Comparison of ENCODE assay signal across 22 cellular contexts in the genomic region with DNA sequence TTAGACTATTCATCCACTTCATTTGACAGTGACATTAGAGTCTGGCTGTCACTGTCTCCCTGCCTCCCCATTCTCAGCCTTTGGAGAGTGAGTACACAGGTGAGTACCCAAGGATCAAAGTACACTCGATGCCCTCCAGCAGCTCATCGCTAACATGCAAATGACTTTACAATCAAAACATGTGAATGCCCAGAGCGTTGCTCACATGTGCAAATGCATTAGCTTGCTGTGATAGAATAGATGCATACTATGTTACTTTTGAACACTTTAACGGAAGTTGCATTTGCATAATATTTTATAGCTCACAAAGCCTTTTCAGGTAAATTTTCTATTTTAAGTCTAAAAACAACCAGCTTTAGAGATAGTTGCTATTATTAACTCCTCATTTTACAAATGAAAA.
A peak's percentile ranks its signal among the peaks of the same experiment; 100 is the strongest.
DNase-seq lines count a peak whose midpoint lies in the region; ATAC-seq and FAIRE-seq lines count a peak whose summit lies in the region.
"Had no signal": no experiment of that assay in that cellular context is flagged by ENCODE, and none has a peak within 500 bp of the region (broad histone marks: within the 10 kb centered on the region; RNA-seq: fewer than 3 reads in every experiment).

No MANE protein-coding gene starts in this region.

- H3K27ac Mint-ChIP-seq in activated CD8-positive, alpha-beta T cell treated with anti-CD3 and anti-CD28 coated beads, Interleukin-2, amount 10 ng/mL, durations not matched to agents 7 days and 5 days: no peak overlapping the region
- H3K27ac Mint-ChIP-seq: activated T-cell treated with anti-CD3 and anti-CD28 coated beads, Interleukin-2, amount 50 U/mL, for 24 hours; naive thymus-derived CD4-positive, alpha-beta T cell had no signal

- no peak overlapping the region for H3K27ac ChIP-seq in small intestine (ENCODE audit: low read depth in 1 of 2, low read length in 1 of 2)
- H3K27ac ChIP-seq: thyroid gland had no signal

- H3K4me3 Mint-ChIP-seq in activated CD8-positive, alpha-beta T cell treated with anti-CD3 and anti-CD28 coated beads, Interleukin-2, amount 10 ng/mL, durations not matched to agents 7 days and 5 days: no peak overlapping the region
- H3K4me3 Mint-ChIP-seq: activated T-cell treated with anti-CD3 and anti-CD28 coated beads, Interleukin-2, amount 50 U/mL, for 24 hours; naive thymus-derived CD4-positive, alpha-beta T cell had no signal

- POLR2A ChIA-PET in activated CD8-positive, alpha-beta T cell treated with anti-CD3 and anti-CD28 coated beads, Interleukin-2, amount 10 ng/mL, durations not matched to agents 7 days and 5 days (lab: Charles Lee): no interaction called here

- DNase-seq in small intestine: peak; percentile 28
- DNase-seq in activated CD8-positive, alpha-beta T cell treated with anti-CD3 and anti-CD28 coated beads, Interleukin-2, amount 10 ng/mL, durations not matched to agents 7 days and 5 days: no peak
- DNase-seq in NCI-H128 (lab: John Stamatoyannopoulos, UW; ENCODE audit: unreplicated experiment): no peak
- DNase-seq in activated T-cell treated with anti-CD3 and anti-CD28 coated beads, Interleukin-2, amount 50 U/mL, for 1 hour: no peak
- DNase-seq: activated CD4-positive, alpha-beta T cell treated with anti-CD3 and anti-CD28 coated beads, Interleukin-2, amount 50 U/mL, for 48 hours; activated naive CD4-positive, alpha-beta T cell treated with Interleukin-2 at 50 U/mL for 16 hours; activated T-cell treated with anti-CD3 and anti-CD28 coated beads, Interleukin-2, amount 50 U/mL, for 24 hours; amygdala; COR-L47; foreskin melanocyte; mesendoderm; naive thymus-derived CD4-positive, alpha-beta T cell; NCI-H1436 treated with DMSO at 0.1 percent for 48 hours; NCI-H82; PC-3; right cardiac atrium; stimulated activated naive CD4-positive, alpha-beta T cell; T-helper 1 cell had no signal

- no peaks in the 10 kb centered on the region for H3K9me3 Mint-ChIP-seq in activated CD8-positive, alpha-beta T cell treated with anti-CD3 and anti-CD28 coated beads, Interleukin-2, amount 10 ng/mL, durations not matched to agents 7 days and 5 days (ENCODE audit: insufficient read depth)
- H3K9me3 Mint-ChIP-seq: activated T-cell treated with anti-CD3 and anti-CD28 coated beads, Interleukin-2, amount 50 U/mL, for 24 hours; naive thymus-derived CD4-positive, alpha-beta T cell had no signal

- H3K36me3 Mint-ChIP-seq in activated CD8-positive, alpha-beta T cell treated with anti-CD3 and anti-CD28 coated beads, Interleukin-2, amount 10 ng/mL, durations not matched to agents 7 days and 5 days (ENCODE audit: low read depth): no peaks in the 10 kb centered on the region
- H3K36me3 Mint-ChIP-seq: naive thymus-derived CD4-positive, alpha-beta T cell had no signal

- no peaks in the 10 kb centered on the region for H3K4me1 Mint-ChIP-seq in activated CD8-positive, alpha-beta T cell treated with anti-CD3 and anti-CD28 coated beads, Interleukin-2, amount 10 ng/mL, durations not matched to agents 7 days and 5 days (ENCODE audit: low read depth)

- H3K9me3 ChIP-seq in small intestine (ENCODE audit: control insufficient read depth, low read depth): no peaks in the 10 kb centered on the region
- H3K9me3 ChIP-seq: thyroid gland had no signal

- no peaks in the 10 kb centered on the region for H3K4me1 ChIP-seq in small intestine (ENCODE audit: control insufficient read depth in 2 of 2, insufficient read depth in 1 of 2, low read depth in 1 of 2, low read length in 1 of 2)

- WGBS in small intestine, 3 donors: 24 to 66% (median 53%) methylated on average over 4 of the region's 4 CpGs

- no peaks in the 10 kb centered on the region for H3K36me3 ChIP-seq in small intestine (ENCODE audit: control insufficient read depth in 2 of 2, insufficient read depth in 2 of 2, low read length in 2 of 2)
- H3K36me3 ChIP-seq: thyroid gland had no signal

- ATAC-seq in GM18861 (IDR thresholded peaks at IDR 0.05; ENCODE audit: unreplicated experiment): peak; percentile 68
- peak; percentile 62 for ATAC-seq in GM19467 (IDR thresholded peaks at IDR 0.05; ENCODE audit: unreplicated experiment)
- ATAC-seq in HG03354 (IDR thresholded peaks at IDR 0.05; ENCODE audit: poor library complexity, severe bottlenecking, unreplicated experiment): peak; percentile 75
- no peak for ATAC-seq in activated CD8-positive, alpha-beta T cell treated with anti-CD3 and anti-CD28 coated beads, Interleukin-2, amount 10 ng/mL, durations not matched to agents 7 days and 5 days
- ATAC-seq: naive thymus-derived CD4-positive, alpha-beta T cell; PC-3; right cardiac atrium had no signal

- H3K4me3 ChIP-seq in small intestine (ENCODE audit: low read depth in 1 of 2, low read length in 2 of 2): no peak overlapping the region
- H3K4me3 ChIP-seq: thyroid gland had no signal

- no peaks in the 10 kb centered on the region for H3K27me3 ChIP-seq in small intestine (ENCODE audit: control insufficient read depth in 2 of 2, insufficient read depth in 2 of 2, low read length in 2 of 2)
- H3K27me3 ChIP-seq: thyroid gland had no signal

- CTCF ChIA-PET in activated CD8-positive, alpha-beta T cell treated with anti-CD3 and anti-CD28 coated beads, Interleukin-2, amount 10 ng/mL, durations not matched to agents 7 days and 5 days (lab: Charles Lee): no interaction called here

- H3K27me3 Mint-ChIP-seq in activated CD8-positive, alpha-beta T cell treated with anti-CD3 and anti-CD28 coated beads, Interleukin-2, amount 10 ng/mL, durations not matched to agents 7 days and 5 days (ENCODE audit: low read depth): peaks cover 3% of the 10 kb centered on the region

- FAIRE-seq in small intestine (lab: Jason Lieb, UNC): no peak
